8 cellular contexts compared by ENCODE assay signal in genomic region chr2:183125659-183126341, GRCh38. TPM values are rescaled to one million over a fixed set of nuclear protein-coding genes. Genes with fewer than 3 reads are reported as not detected.
DNase-seq lines count a peak whose midpoint lies in the region; ATAC-seq lines count a peak whose summit lies in the region.

No MANE protein-coding gene starts in this region.

- H3K4me3 Mint-ChIP-seq in CD8-positive, alpha-beta memory T cell = peak overlapping the region; percentile 95 to 98 (median 98)
- peak overlapping the region; percentile 97 for H3K4me3 Mint-ChIP-seq in activated naive CD8-positive, alpha-beta T cell

- peak overlapping the region in 4 of 8 donors; percentile 74 to 98 (median 94) for H3K27ac Mint-ChIP-seq in CD8-positive, alpha-beta memory T cell
- peak overlapping the region; percentile 99 for H3K27ac Mint-ChIP-seq in activated naive CD8-positive, alpha-beta T cell

- H2BK15ac ChIP-seq in mesendoderm (replicated peaks; ENCODE audit: low read depth) = no peak overlapping the region

- no peak overlapping the region for H2AK5ac ChIP-seq in mesendoderm (ENCODE audit: low read length)

- peaks cover 4 to 10% of the 10 kb centered on the region in 2 donors for H3K27me3 Mint-ChIP-seq in CD8-positive, alpha-beta memory T cell
- H3K27me3 Mint-ChIP-seq in activated naive CD8-positive, alpha-beta T cell = no peaks in the 10 kb centered on the region

- peak overlapping the region; percentile 64 for H3K56ac ChIP-seq in mesendoderm (ENCODE audit: low read length)

- H2BK120ac ChIP-seq in mesendoderm (ENCODE audit: low read depth, low read length) = no peak overlapping the region

- peaks cover under 1% of the 10 kb centered on the region for H3K79me1 ChIP-seq in mesendoderm (ENCODE audit: low read length)

- H3K4me2 ChIP-seq in mesendoderm (ENCODE audit: low read length) = peak overlapping the region; percentile 62

- H3K4ac ChIP-seq in mesendoderm (ENCODE audit: low read depth, low read length) = no peak overlapping the region

- H3K4me1 ChIP-seq in CD8-positive, alpha-beta memory T cell (ENCODE audit: insufficient read depth, low read length) = peaks cover 19% of the 10 kb centered on the region
- H3K4me1 ChIP-seq in HUES48 (ENCODE audit: control insufficient read depth, insufficient read depth, low read length) (peaks cover 6% of the 10 kb centered on the region; the same call in 1 of the 2 replicates), mesendoderm (ENCODE audit: control insufficient read depth, low read depth, low read length) (peaks cover 2% of the 10 kb centered on the region)

- H3K23ac ChIP-seq in mesendoderm (ENCODE audit: low read length) = no peak overlapping the region

- H3K9ac ChIP-seq in HUES48 (ENCODE audit: low read depth, low read length) (no peak overlapping the region), mesendoderm (ENCODE audit: low read length) (peak overlapping the region; percentile 49)

- no CpG with 5 or more reads among the region's 11 CpGs for WGBS in mesendoderm (ENCODE audit: extremely low coverage, insufficient coverage, low lambda C conversion rate)

- no peak for DNase-seq in CD8-positive, alpha-beta memory T cell
- peak; percentile 49 for DNase-seq in mesendoderm
- DNase-seq in occipital lobe (lab: John Stamatoyannopoulos, UW) = no peak
- no peak for DNase-seq in glomerular visceral epithelial cell (ENCODE audit: extremely low spot score)
- DNase-seq in NCI-H2196 treated with DMSO at 0.1 percent for 48 hours (lab: John Stamatoyannopoulos, UW; ENCODE audit: unreplicated experiment) = no peak

- H3K36me3 ChIP-seq in CD8-positive, alpha-beta memory T cell (ENCODE audit: insufficient read depth, low read length) = peaks cover 9% of the 10 kb centered on the region
- peaks cover 28% of the 10 kb centered on the region for H3K36me3 ChIP-seq in HUES48 (ENCODE audit: control insufficient read depth, insufficient read depth, low read length)
- H3K36me3 ChIP-seq in mesendoderm (ENCODE audit: control insufficient read depth, insufficient read depth, low read length) = no peaks in the 10 kb centered on the region

- no peak overlapping the region for H4K8ac ChIP-seq in mesendoderm (ENCODE audit: low read depth, low read length)

- no peaks in the 10 kb centered on the region for H3K9me3 Mint-ChIP-seq in CD8-positive, alpha-beta memory T cell
- H3K9me3 Mint-ChIP-seq in activated naive CD8-positive, alpha-beta T cell (ENCODE audit: low read depth) = no peaks in the 10 kb centered on the region

- H3K79me2 ChIP-seq in mesendoderm (ENCODE audit: control insufficient read depth, insufficient read depth, low read length) = peaks cover 38% of the 10 kb centered on the region

- peak overlapping the region; percentile 12 for H3K27ac ChIP-seq in CD8-positive, alpha-beta memory T cell (ENCODE audit: low read depth, low read length)
- H3K27ac ChIP-seq in HUES48 (ENCODE audit: low read depth, low read length) (no peak overlapping the region), mesendoderm (ENCODE audit: low read depth, low read length) (no peak overlapping the region)

- H3K27me3 ChIP-seq in CD8-positive, alpha-beta memory T cell (ENCODE audit: insufficient read depth, low read length, poor library complexity, severe bottlenecking) = no peaks in the 10 kb centered on the region
- no peaks in the 10 kb centered on the region for H3K27me3 ChIP-seq in HUES48 (ENCODE audit: control insufficient read depth, insufficient read depth, low read length)
- H3K27me3 ChIP-seq in mesendoderm (ENCODE audit: insufficient read depth, low read length, poor library complexity) = no peaks in the 10 kb centered on the region

- no peak overlapping the region for H3K18ac ChIP-seq in mesendoderm (ENCODE audit: low read length)

- no peak overlapping the region for H3K4me3 ChIP-seq in CD8-positive, alpha-beta memory T cell (ENCODE audit: low read length)
- H3K4me3 ChIP-seq in HUES48 (ENCODE audit: low read depth, low read length) (peak overlapping the region; percentile 95), mesendoderm (ENCODE audit: low read length) (no peak overlapping the region)

- H4K5ac ChIP-seq in mesendoderm (ENCODE audit: low read length) = no peak overlapping the region

- no peak for ATAC-seq in GM18867 (IDR thresholded peaks at IDR 0.05; ENCODE audit: unreplicated experiment)

- H3K4me1 Mint-ChIP-seq in CD8-positive, alpha-beta memory T cell = peaks cover 35 to 44% (median 43%) of the 10 kb centered on the region in 3 donors
- peaks cover 45% of the 10 kb centered on the region for H3K4me1 Mint-ChIP-seq in activated naive CD8-positive, alpha-beta T cell (ENCODE audit: low read depth)

- CTCF ChIA-PET in CD8-positive, alpha-beta memory T cell (lab: Charles Lee) = no interaction called here

- POLR2A ChIA-PET in CD8-positive, alpha-beta memory T cell (lab: Charles Lee) = no interaction called here

- H2BK5ac ChIP-seq in mesendoderm (ENCODE audit: low read length) = no peak overlapping the region

- H3K9me3 ChIP-seq in CD8-positive, alpha-beta memory T cell (ENCODE audit: low read length) = no peaks in the 10 kb centered on the region
- H3K9me3 ChIP-seq in HUES48 (ENCODE audit: control insufficient read depth, insufficient read depth, low read length) = no peaks in the 10 kb centered on the region

- peaks cover 0 to 36% (median 6%) of the 10 kb centered on the region in 3 donors for H3K36me3 Mint-ChIP-seq in CD8-positive, alpha-beta memory T cell
- peaks cover 9% of the 10 kb centered on the region for H3K36me3 Mint-ChIP-seq in activated naive CD8-positive, alpha-beta T cell

RNA-seq across cellular contexts. Expression of gene NUP35, which starts 1.6 kb away (rescaled TPM):
- total RNA-seq in CD8-positive, alpha-beta memory T cell = 10 to 100 TPM; 38.6 to 42.5 TPM
- polyA plus RNA-seq in CD8-positive, alpha-beta memory T cell = 7.2 TPM
- 43.9 TPM for polyA plus RNA-seq in mesendoderm (2013, experiment 1 of 2)
- polyA plus RNA-seq in mesendoderm (2013, experiment 2 of 2) = 44.0 TPM
- 58.6 TPM for total RNA-seq in occipital lobe

RNA-seq across cellular contexts. Expression of gene DUSP19, which starts 47.3 kb away (rescaled TPM):
- 1 to 10 TPM; 3.5 to 3.6 TPM for total RNA-seq in CD8-positive, alpha-beta memory T cell
- 0.76 TPM for polyA plus RNA-seq in CD8-positive, alpha-beta memory T cell
- polyA plus RNA-seq in mesendoderm (2013, experiment 1 of 2) = 1.7 TPM
- polyA plus RNA-seq in mesendoderm (2013, experiment 2 of 2) = 1.2 TPM
- 19.3 TPM for total RNA-seq in occipital lobe
